ENCODE assay signal across 8 cellular contexts in genomic region chr5:41510176-41510831, GRCh38. TPM values are rescaled to one million over a fixed set of nuclear protein-coding genes. Genes with fewer than 3 reads are reported as not detected.
A peak's percentile ranks its signal among the peaks of the same experiment; 100 is the strongest.
DNase-seq lines count a peak whose midpoint lies in the region; ATAC-seq and TF ChIP-seq lines count a peak whose summit lies in the region.

Gene PLCXD3 (minus strand): TSS chr5:41510601. CDS start chr5:41510526, 75 bp downstream.

- H2BK120ac ChIP-seq in mesendoderm (ENCODE audit: low read depth, low read length) = no peak within 1 kb of the TSS

- no peak for ATAC-seq in effector memory CD8-positive, alpha-beta T cell (replicated peaks)

- H3K79me1 ChIP-seq in mesendoderm (ENCODE audit: low read length) = no peaks in the 10 kb centered on the region

- H3K27me3 ChIP-seq in BJ (ENCODE audit: control insufficient read depth, insufficient read depth, low read length) = peaks cover 13% of the 10 kb centered on the region
- H3K27me3 ChIP-seq in ectodermal cell (ENCODE audit: control insufficient read depth, insufficient read depth, low read length, poor library complexity, severe bottlenecking) = peaks cover 38% of the 10 kb centered on the region
- peaks cover 13% of the 10 kb centered on the region for H3K27me3 ChIP-seq in mesendoderm (ENCODE audit: insufficient read depth, low read length, poor library complexity)
- H3K27me3 ChIP-seq in CD8-positive, alpha-beta memory T cell (ENCODE audit: insufficient read depth, low read length, poor library complexity, severe bottlenecking) = no peaks in the 10 kb centered on the region

- CTCF ChIA-PET in BJ (lab: Yijun Ruan, JAX) = interaction anchor here (1.0 kb wide), 1 partner anchor 14 kb away, joined by 3 read pairs; no protein-coding TSS in a partner anchor
- CTCF ChIA-PET in CD8-positive, alpha-beta memory T cell (lab: Charles Lee) = no interaction called here

- no peak within 1 kb of the TSS for H3K23ac ChIP-seq in mesendoderm (ENCODE audit: low read length)

- H3K4me1 ChIP-seq in ectodermal cell (ENCODE audit: control insufficient read depth, insufficient read depth, low read length) (peaks cover 5% of the 10 kb centered on the region), mesendoderm (ENCODE audit: control insufficient read depth, low read depth, low read length) (peaks cover 3% of the 10 kb centered on the region)
- H3K4me1 ChIP-seq in CD8-positive, alpha-beta memory T cell (ENCODE audit: insufficient read depth, low read length) = no peaks in the 10 kb centered on the region

- no peaks in the 10 kb centered on the region for H3K36me3 ChIP-seq in BJ (ENCODE audit: control insufficient read depth, insufficient read depth, low read length)
- H3K36me3 ChIP-seq in ectodermal cell (ENCODE audit: control insufficient read depth, insufficient read depth, low read length) = no peaks in the 10 kb centered on the region
- no peaks in the 10 kb centered on the region for H3K36me3 ChIP-seq in mesendoderm (ENCODE audit: control insufficient read depth, insufficient read depth, low read length)
- H3K36me3 ChIP-seq in CD8-positive, alpha-beta memory T cell (ENCODE audit: insufficient read depth, low read length) = no peaks in the 10 kb centered on the region

- no peak within 1 kb of the TSS for H3K4ac ChIP-seq in mesendoderm (ENCODE audit: low read depth, low read length)

- no peak for DNase-seq in BJ (ENCODE audit: low read depth)
- DNase-seq in NCI-H2081 treated with DMSO at 0.1 percent for 48 hours (lab: John Stamatoyannopoulos, UW) = peak; percentile 32
- DNase-seq in mesendoderm = peak; percentile 29
- no peak for DNase-seq in CD8-positive, alpha-beta memory T cell
- DNase-seq in effector memory CD8-positive, alpha-beta T cell = no peak
- DNase-seq in dedifferentiated amniotic fluid mesenchymal stem cell (ENCODE audit: extremely low spot score) = no peak
- DNase-seq in immature natural killer cell = no peak

- H3K4me3 ChIP-seq in BJ (ENCODE audit: low read depth, low read length) = peak within 1 kb of the TSS; percentile 39
- H3K4me3 ChIP-seq in ectodermal cell (ENCODE audit: insufficient read depth, low read depth, low read length) = peak within 1 kb of the TSS; percentile 36
- H3K4me3 ChIP-seq in mesendoderm (ENCODE audit: low read length) = peak within 1 kb of the TSS; percentile 55
- H3K4me3 ChIP-seq in CD8-positive, alpha-beta memory T cell (ENCODE audit: low read length) = no peak within 1 kb of the TSS

- no peak within 1 kb of the TSS for H3K27ac Mint-ChIP-seq in CD8-positive, alpha-beta memory T cell
- H3K27ac Mint-ChIP-seq in effector memory CD8-positive, alpha-beta T cell = no peak within 1 kb of the TSS
- no peak within 1 kb of the TSS for H3K27ac Mint-ChIP-seq in immature natural killer cell

- H3K4me1 Mint-ChIP-seq in CD8-positive, alpha-beta memory T cell = peaks cover 0 to 1% (median 0%) of the 10 kb centered on the region in 3 donors
- peaks cover 0 to 4% of the 10 kb centered on the region in 2 donors for H3K4me1 Mint-ChIP-seq in effector memory CD8-positive, alpha-beta T cell (ENCODE audit: low read depth in 2 of 2)
- H3K4me1 Mint-ChIP-seq in immature natural killer cell = no peaks in the 10 kb centered on the region

- peaks cover 0 to 3% (median 0%) of the 10 kb centered on the region in 5 donors for H3K9me3 Mint-ChIP-seq in CD8-positive, alpha-beta memory T cell
- H3K9me3 Mint-ChIP-seq in effector memory CD8-positive, alpha-beta T cell = peaks cover 0 to 4% of the 10 kb centered on the region in 2 donors
- peaks cover 2 to 23% (median 12%) of the 10 kb centered on the region in 6 donors for H3K9me3 Mint-ChIP-seq in immature natural killer cell

- TF ChIP-seq CTCF in BJ (IDR thresholded peaks at IDR 0.05; ENCODE audit: insufficient read depth, low read depth, low read length) = no peak

- H2BK15ac ChIP-seq in mesendoderm (replicated peaks; ENCODE audit: low read depth) = no peak within 1 kb of the TSS

- 3 to 4% methylated on average over 41 of the region's 41 CpGs for WGBS in ectodermal cell, 2 experiments
- WGBS in mesendoderm (ENCODE audit: extremely low coverage, insufficient coverage, low lambda C conversion rate) = no CpG with 5 or more reads among the region's 41 CpGs

- no peak within 1 kb of the TSS for H4K5ac ChIP-seq in mesendoderm (ENCODE audit: low read length)

- POLR2A ChIA-PET in BJ (lab: Charles Lee) = no interaction called here
- POLR2A ChIA-PET in CD8-positive, alpha-beta memory T cell (lab: Charles Lee) = no interaction called here

- H3K4me3 Mint-ChIP-seq in CD8-positive, alpha-beta memory T cell = no peak within 1 kb of the TSS
- no peak within 1 kb of the TSS for H3K4me3 Mint-ChIP-seq in effector memory CD8-positive, alpha-beta T cell
- peak within 1 kb of the TSS in 1 of 5 donors; percentile 27 for H3K4me3 Mint-ChIP-seq in immature natural killer cell

- no peaks in the 10 kb centered on the region for H3K36me3 Mint-ChIP-seq in CD8-positive, alpha-beta memory T cell
- no peaks in the 10 kb centered on the region for H3K36me3 Mint-ChIP-seq in effector memory CD8-positive, alpha-beta T cell (ENCODE audit: insufficient read depth)
- H3K36me3 Mint-ChIP-seq in immature natural killer cell = peaks cover 0 to 3% (median 0%) of the 10 kb centered on the region in 3 donors

- H4K8ac ChIP-seq in mesendoderm (ENCODE audit: low read depth, low read length) = no peak within 1 kb of the TSS

- peak within 1 kb of the TSS; percentile 79 for H3K4me2 ChIP-seq in mesendoderm (ENCODE audit: low read length)

- no peak within 1 kb of the TSS for H2BK5ac ChIP-seq in mesendoderm (ENCODE audit: low read length)

- no peaks in the 10 kb centered on the region for H3K9me3 ChIP-seq in ectodermal cell (ENCODE audit: control insufficient read depth, low read length)
- no peaks in the 10 kb centered on the region for H3K9me3 ChIP-seq in CD8-positive, alpha-beta memory T cell (ENCODE audit: low read length)

- H3K56ac ChIP-seq in mesendoderm (ENCODE audit: low read length) = peak within 1 kb of the TSS; percentile 71

- H3K9ac ChIP-seq in mesendoderm (ENCODE audit: low read length) = peak within 1 kb of the TSS; percentile 29

- no peak within 1 kb of the TSS for H3K18ac ChIP-seq in mesendoderm (ENCODE audit: low read length)

- H2AK5ac ChIP-seq in mesendoderm (ENCODE audit: low read length) = no peak within 1 kb of the TSS

- H3K79me2 ChIP-seq in mesendoderm (ENCODE audit: control insufficient read depth, insufficient read depth, low read length) = no peaks in the 10 kb centered on the region

- H3K27ac ChIP-seq in ectodermal cell (ENCODE audit: insufficient read depth, low read depth, low read length, poor library complexity, severe bottlenecking) = no peak within 1 kb of the TSS
- no peak within 1 kb of the TSS for H3K27ac ChIP-seq in mesendoderm (ENCODE audit: low read depth, low read length)
- no peak within 1 kb of the TSS for H3K27ac ChIP-seq in CD8-positive, alpha-beta memory T cell (ENCODE audit: low read depth, low read length)

- peaks cover 12 to 37% of the 10 kb centered on the region in 2 donors for H3K27me3 Mint-ChIP-seq in CD8-positive, alpha-beta memory T cell
- peaks cover 24 to 30% of the 10 kb centered on the region in 2 donors for H3K27me3 Mint-ChIP-seq in effector memory CD8-positive, alpha-beta T cell
- peaks cover 0 to 10% (median 7%) of the 10 kb centered on the region in 3 donors for H3K27me3 Mint-ChIP-seq in immature natural killer cell (ENCODE audit: low read depth in 3 of 3)

RNA-seq across cellular contexts. Expression of gene PLCXD3, which starts in this region (rescaled TPM):
- 0.05 and 0.06 TPM in 2 replicates for polyA plus RNA-seq in BJ (2011; rRNA removed)
- under 0.01 and 0.05 TPM in 2 replicates for polyA minus RNA-seq in BJ (2011; rRNA and poly(A)+ RNA removed)
- 0.69 TPM for polyA plus RNA-seq in ectodermal cell (2013, experiment 1 of 4)
- polyA plus RNA-seq in ectodermal cell (2013, experiment 2 of 4) = 0.78 TPM
- polyA plus RNA-seq in ectodermal cell (2013, experiment 3 of 4) = 0.69 TPM
- 1.5 TPM for polyA plus RNA-seq in ectodermal cell (2013, experiment 4 of 4)
- 0.04 TPM for polyA plus RNA-seq in mesendoderm (2013, experiment 1 of 2)
- polyA plus RNA-seq in mesendoderm (2013, experiment 2 of 2) = 0.04 TPM
- total RNA-seq in CD8-positive, alpha-beta memory T cell = not detected
- not detected for polyA plus RNA-seq in CD8-positive, alpha-beta memory T cell
- not detected for polyA plus RNA-seq in immature natural killer cell

Comparison
In these comparisons a context has a peak if more than half of its experiments do, and no peak if none do; other contexts are left out.
1. DNase-seq: peak in NCI-H2081 treated with DMSO at 0.1 percent for 48 hours (single experiment) and mesendoderm (single experiment); none in BJ (single experiment), CD8-positive, alpha-beta memory T cell (0 of 5), effector memory CD8-positive, alpha-beta T cell (0 of 3), dedifferentiated amniotic fluid mesenchymal stem cell (single experiment) and immature natural killer cell (0 of 3).